Comparison of ENCODE assay signal across 9 cellular contexts in the genomic region with DNA sequence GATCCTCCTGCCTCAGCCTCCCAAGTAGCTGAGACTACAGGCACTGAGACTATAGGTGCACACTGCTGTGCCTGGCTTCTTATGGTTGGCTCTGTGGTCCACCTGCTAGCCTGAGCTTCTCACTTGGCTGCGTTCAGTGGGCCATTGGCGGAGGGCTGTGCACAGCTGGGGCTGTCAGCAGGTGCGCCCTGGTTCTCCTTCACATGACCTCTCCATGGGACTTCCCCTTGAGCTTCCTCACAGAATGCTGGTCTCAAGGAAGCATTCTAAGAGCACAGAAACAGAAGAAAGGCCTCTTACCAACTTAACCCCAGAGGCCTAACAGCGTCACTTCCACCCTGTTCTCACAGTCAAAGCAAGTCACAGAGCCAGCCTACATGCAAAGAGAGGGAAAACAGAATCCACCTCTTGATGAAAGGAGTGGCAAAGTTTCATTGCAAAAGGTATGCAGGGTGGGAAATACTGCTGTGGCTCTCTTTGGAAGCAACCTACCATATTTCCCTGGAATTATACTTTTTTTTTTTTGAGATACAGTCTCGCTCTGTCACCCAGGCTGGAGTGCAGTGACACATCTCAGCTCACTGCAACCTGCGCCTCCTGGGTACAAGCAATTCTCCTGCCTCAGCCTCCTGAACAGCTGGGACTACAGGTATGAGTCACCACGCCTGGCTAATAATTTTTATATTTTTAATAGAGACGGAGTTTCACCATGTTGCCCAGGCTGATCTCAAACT. TPM values are rescaled to one million over a fixed set of nuclear protein-coding genes. Genes with fewer than 3 reads are reported as not detected.
DNase-seq lines count a peak whose midpoint lies in the region; ATAC-seq, FAIRE-seq and TF ChIP-seq lines count a peak whose summit lies in the region.
"Had no signal": no experiment of that assay in that cellular context is flagged by ENCODE, and none has a peak within 500 bp of the region (broad histone marks: within the 10 kb centered on the region; RNA-seq: fewer than 3 reads in every experiment).

No MANE protein-coding gene starts in this region.

- 84% methylated on average over 8 of the region's 8 CpGs for WGBS in A549 (ENCODE audit: missing lambda C conversion rate)

- TF ChIP-seq EP300 in A549 (IDR thresholded peaks at IDR 0.05): no peak

- DNase-seq in A549 (ENCODE audit: low read depth in 1 of 2, low spot score in 1 of 2) (no peak), NCI-H1105 treated with DMSO at 0.1 percent for 48 hours (lab: John Stamatoyannopoulos, UW) (no peak), HEK293T (ENCODE audit: extremely low spot score) (no peak), NCI-H524 (lab: John Stamatoyannopoulos, UW) (no peak), NCI-H187 treated with DMSO at 0.1 percent for 48 hours (lab: John Stamatoyannopoulos, UW) (no peak)
- no peak for DNase-seq in T-helper 2 cell treated with Interferon-gamma antibody and Interleukin-4, amounts not matched to agents 5 μg/mL and 100 μg/mL, for 36 hours (ENCODE audit: low spot score)

- H3K27me3 Mint-ChIP-seq in T-helper 2 cell treated with Interferon-gamma antibody and Interleukin-4, amounts not matched to agents 5 μg/mL and 100 μg/mL, for 36 hours (ENCODE audit: low read depth): no peaks in the 10 kb centered on the region

- H3K36me3 Mint-ChIP-seq in T-helper 2 cell treated with Interferon-gamma antibody and Interleukin-4, amounts not matched to agents 5 μg/mL and 100 μg/mL, for 36 hours (ENCODE audit: low read depth): peaks cover 47% of the 10 kb centered on the region

- no peak overlapping the region for H3K27ac ChIP-seq in A549
- H3K27ac ChIP-seq: hepatocyte had no signal

- no peak for TF ChIP-seq CTCF in A549 (IDR thresholded peaks at IDR 0.05)

- H3K4me3 Mint-ChIP-seq in T-helper 2 cell treated with Interferon-gamma antibody and Interleukin-4, amounts not matched to agents 5 μg/mL and 100 μg/mL, for 36 hours: no peak overlapping the region

- H3K9me3 Mint-ChIP-seq in T-helper 2 cell treated with Interferon-gamma antibody and Interleukin-4, amounts not matched to agents 5 μg/mL and 100 μg/mL, for 36 hours: no peaks in the 10 kb centered on the region

- H3K27ac Mint-ChIP-seq in T-helper 2 cell treated with Interferon-gamma antibody and Interleukin-4, amounts not matched to agents 5 μg/mL and 100 μg/mL, for 36 hours: peak overlapping the region; percentile 77

- H3K9me3 ChIP-seq in A549: no peaks in the 10 kb centered on the region

- ATAC-seq in A549 (peak in 1 of 2 experiments; percentile 13; a peak in 1 of 6 replicates), GM18909 (IDR thresholded peaks at IDR 0.05; ENCODE audit: poor library complexity, unreplicated experiment) (peak; percentile 89), HG02885 (IDR thresholded peaks at IDR 0.05; ENCODE audit: poor library complexity, unreplicated experiment) (peak; percentile 93)

- CTCF ChIA-PET in A549 (lab: Yijun Ruan, JAX) (interaction anchor here (0.5 to 1.5 kb wide), 4 partner anchors 8 to 33 kb away, joined by 3 to 4 read pairs (median 3); no protein-coding TSS in a partner anchor), HEK293T (lab: Yijun Ruan, JAX) (interaction anchor here (0.7 kb wide), 1 partner anchor 218 kb away, joined by 4 read pairs; no protein-coding TSS in a partner anchor)

- FAIRE-seq in A549 (lab: Jason Lieb, UNC): no peak

- H3K4me1 ChIP-seq in A549: no peaks in the 10 kb centered on the region

- no peak overlapping the region for H3K4me2 ChIP-seq in A549
- H3K4me2 ChIP-seq: hepatocyte had no signal

- peaks cover 19% of the 10 kb centered on the region for H3K4me1 Mint-ChIP-seq in T-helper 2 cell treated with Interferon-gamma antibody and Interleukin-4, amounts not matched to agents 5 μg/mL and 100 μg/mL, for 36 hours (ENCODE audit: low read depth)

- POLR2A ChIA-PET in A549 (lab: Yijun Ruan, JAX) (no interaction called here), HEK293T (lab: Yijun Ruan, JAX) (no interaction called here)

- no peak overlapping the region for H3K4me3 ChIP-seq in A549
- H3K4me3 ChIP-seq: hepatocyte had no signal

- TF ChIP-seq RAD21 in A549 (conservative IDR thresholded peaks at IDR 0.05 in 1 of 2, IDR thresholded peaks at IDR 0.05 in 1 of 2): no peak

- no peak for TF ChIP-seq POLR2A in A549 (IDR thresholded peaks at IDR 0.05; ENCODE audit: low read length)

TF ChIP-seq in A549, 52 proteins besides CTCF, POLR2A, EP300 and RAD21:
- TF ChIP-seq TFCP2L1 (CRISPR knock-in tag; IDR thresholded peaks at IDR 0.05) (no peak), MYC (IDR thresholded peaks at IDR 0.05; ENCODE audit: borderline replicate concordance, low read length) (no peak), NFE2L2 (conservative IDR thresholded peaks at IDR 0.05; ENCODE audit: low read length) (no peak), FOSL2 (IDR thresholded peaks at IDR 0.05) (no peak), FOSL2 (CRISPR knock-in tag; IDR thresholded peaks at IDR 0.05) (0 out of 2 replicates have a peak, but pooled peaks have one; percentile 12)
- TF ChIP-seq, protein P1, sequence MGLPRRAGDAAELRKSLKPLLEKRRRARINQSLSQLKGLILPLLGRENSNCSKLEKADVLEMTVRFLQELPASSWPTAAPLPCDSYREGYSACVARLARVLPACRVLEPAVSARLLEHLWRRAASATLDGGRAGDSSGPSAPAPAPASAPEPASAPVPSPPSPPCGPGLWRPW (IDR thresholded peaks at IDR 0.05): no peak
TF ChIP-seq in A549: peak in this region for 1.

TF ChIP-seq in HEK293T, 16 proteins besides CTCF, POLR2A, EP300 and RAD21:
- TF ChIP-seq ELF4 (IDR thresholded peaks at IDR 0.05) (no peak), BHLHE40 (IDR thresholded peaks at IDR 0.05; ENCODE audit: borderline replicate concordance) (no peak), FOXA1 (IDR thresholded peaks at IDR 0.05) (no peak), FOXK2 (IDR thresholded peaks at IDR 0.05) (no peak), SP1 (IDR thresholded peaks at IDR 0.05) (no peak), PKNOX1 (IDR thresholded peaks at IDR 0.05) (no peak), LEF1 (IDR thresholded peaks at IDR 0.05; ENCODE audit: borderline replicate concordance) (no peak), ZNF384 (IDR thresholded peaks at IDR 0.05) (no peak)

RNA-seq across cellular contexts. Expression of gene RILPL2, which starts 9.3 kb away (rescaled TPM):
- 2.4 TPM in 2 replicates for polyA plus RNA-seq in A549 (2011; rRNA removed)
- 2.0 and 2.1 TPM in 2 replicates for polyA plus RNA-seq in A549 (2012; cell fraction: cytosol; rRNA removed)
- polyA plus RNA-seq in A549 (2012; cell fraction: nucleus; rRNA removed): 0.72 and 0.77 TPM in 2 replicates
- polyA plus RNA-seq in A549 (2017; fragmentation: RNase III; extraction: RNeasy Plus Mini Kit Qiagen cat#74134 plus additional on column Dnase treatment): 2.1 to 3.1 TPM (median 2.9 TPM) in 3 replicates
- 0.88 and 1.4 TPM in 2 replicates for polyA minus RNA-seq in A549 (2011; rRNA and poly(A)+ RNA removed)

RNA-seq across cellular contexts. Expression of gene SNRNP35, which starts 30.7 kb away (rescaled TPM):
- polyA plus RNA-seq in A549 (2011; rRNA removed) (14.3 and 19.1 TPM in 2 replicates), A549 (2017; fragmentation: RNase III; extraction: RNeasy Plus Mini Kit Qiagen cat#74134 plus additional on column Dnase treatment) (20.6 to 23.6 TPM (median 21.5 TPM) in 3 replicates)
- polyA plus RNA-seq in A549 (2012; cell fraction: cytosol; rRNA removed): 17.1 and 18.4 TPM in 2 replicates
- 13.7 and 19.6 TPM in 2 replicates for polyA plus RNA-seq in A549 (2012; cell fraction: nucleus; rRNA removed)
- polyA minus RNA-seq in A549 (2011; rRNA and poly(A)+ RNA removed): 11.8 TPM in 2 replicates

RNA-seq across cellular contexts. Expression of gene KMT5A, which starts 43.3 kb away (rescaled TPM):
- 32.9 and 40.5 TPM in 2 replicates for polyA plus RNA-seq in A549 (2011; rRNA removed)
- 36.7 and 37.8 TPM in 2 replicates for polyA plus RNA-seq in A549 (2012; cell fraction: cytosol; rRNA removed)
- 60.3 and 70.4 TPM in 2 replicates for polyA plus RNA-seq in A549 (2012; cell fraction: nucleus; rRNA removed)
- polyA plus RNA-seq in A549 (2017; fragmentation: RNase III; extraction: RNeasy Plus Mini Kit Qiagen cat#74134 plus additional on column Dnase treatment): 37.5 to 41.9 TPM (median 40.8 TPM) in 3 replicates
- polyA minus RNA-seq in A549 (2011; rRNA and poly(A)+ RNA removed): 25.3 and 30.9 TPM in 2 replicates
